1 cellular context compared by ENCODE assay signal in genomic region chr6:56849876-56850275, GRCh38.
TF ChIP-seq lines count a peak whose summit lies in the region.

No MANE protein-coding gene starts in this region.

TF ChIP-seq in GM12878, 131 proteins besides CTCF, POLR2A, EP300 and RAD21 (continued from another document):
- TF ChIP-seq SMC3 (IDR thresholded peaks at IDR 0.05; ENCODE audit: borderline replicate concordance, low read length) = no peak
- no peak for TF ChIP-seq JUND (IDR thresholded peaks at IDR 0.05; ENCODE audit: low read depth, low read length)
- no peak for TF ChIP-seq STAT3 (IDR thresholded peaks at IDR 0.05; ENCODE audit: low read depth, low read length)
- TF ChIP-seq BCLAF1 (IDR thresholded peaks at IDR 0.05) = no peak
- no peak for TF ChIP-seq TCF3 (IDR thresholded peaks at IDR 0.05; ENCODE audit: borderline replicate concordance, insufficient read depth, low read depth, low read length)
- TF ChIP-seq NKRF (conservative IDR thresholded peaks at IDR 0.05) = no peak
- TF ChIP-seq RELA (IDR thresholded peaks at IDR 0.05; ENCODE audit: borderline replicate concordance, partially characterized antibody) = no peak
- no peak for TF ChIP-seq IKZF1 (conservative IDR thresholded peaks at IDR 0.05)
- no peak for TF ChIP-seq LARP7 (IDR thresholded peaks at IDR 0.05)
- no peak for TF ChIP-seq RBBP5 (conservative IDR thresholded peaks at IDR 0.05)
- no peak for TF ChIP-seq REST (IDR thresholded peaks at IDR 0.05; ENCODE audit: low read depth, low read length)
- no peak for TF ChIP-seq POLR2AphosphoS2 (IDR thresholded peaks at IDR 0.05; ENCODE audit: low read depth, low read length)
- no peak for TF ChIP-seq ELK1 (IDR thresholded peaks at IDR 0.05; ENCODE audit: low read depth, low read length)
- peak; percentile 43; the same call in 1 of the 2 replicates for TF ChIP-seq ZBTB40 (IDR thresholded peaks at IDR 0.05; ENCODE audit: borderline replicate concordance)
- TF ChIP-seq MEF2B (IDR thresholded peaks at IDR 0.05; ENCODE audit: partially characterized antibody, poor library complexity, severe bottlenecking) = no peak
- TF ChIP-seq IRF3 (IDR thresholded peaks at IDR 0.05) = no peak
- no peak for TF ChIP-seq ZSCAN29 (IDR thresholded peaks at IDR 0.05)
- no peak for TF ChIP-seq BMI1 (IDR thresholded peaks at IDR 0.05; ENCODE audit: borderline replicate concordance)
- TF ChIP-seq PKNOX1 (IDR thresholded peaks at IDR 0.05) = no peak
- no peak for TF ChIP-seq CHD2 (IDR thresholded peaks at IDR 0.05; ENCODE audit: borderline replicate concordance, low read depth, low read length)
- TF ChIP-seq ESRRA (IDR thresholded peaks at IDR 0.05; ENCODE audit: low read length) = no peak
- 0 out of 2 replicates have a peak, but pooled peaks have one; percentile 56 for TF ChIP-seq BACH1 (IDR thresholded peaks at IDR 0.05; ENCODE audit: borderline replicate concordance)
